17 cellular contexts compared by ENCODE assay signal in the genomic region with DNA sequence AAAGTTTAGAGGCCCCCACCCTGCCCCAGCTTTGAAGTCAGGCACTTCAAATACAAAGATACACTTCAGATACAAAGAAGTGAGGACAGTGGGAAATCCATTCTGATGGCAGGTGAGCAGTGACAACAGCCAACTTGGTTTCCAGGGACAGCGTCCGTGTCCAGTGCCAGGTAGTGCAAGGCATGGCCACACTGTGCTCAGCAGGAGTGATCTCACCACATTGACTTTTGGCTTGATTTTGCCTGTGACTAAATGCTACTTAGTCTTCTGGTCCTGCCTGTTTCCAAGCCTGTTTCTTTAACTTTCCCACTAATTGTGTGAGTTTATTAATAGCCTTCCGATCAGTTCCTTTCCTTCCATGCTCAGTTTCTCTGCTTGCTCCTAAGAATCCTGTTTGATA.
"Had no signal": no experiment of that assay in that cellular context is flagged by ENCODE, and none has a peak within 500 bp of the region (broad histone marks: within the 10 kb centered on the region; RNA-seq: fewer than 3 reads in every experiment).

No MANE protein-coding gene starts in this region.

- H3K27ac ChIP-seq: neural progenitor cell, stomach, testis had no signal

- H3K4me1 Mint-ChIP-seq: activated B cell treated with CpG ODN at 0.5 μM for 24 hours; activated naive CD8-positive, alpha-beta T cell treated with anti-CD3 and anti-CD28 coated beads, Interleukin-2, amount 10 ng/mL, durations not matched to agents 7 days and 5 days; mesothelial cell of epicardium; naive B cell had no signal

- H3K9me3 Mint-ChIP-seq: activated B cell treated with CpG ODN at 0.5 μM for 24 hours; activated naive CD8-positive, alpha-beta T cell treated with anti-CD3 and anti-CD28 coated beads, Interleukin-2, amount 10 ng/mL, durations not matched to agents 7 days and 5 days; mesothelial cell of epicardium; naive B cell; neural progenitor cell had no signal

- H3K36me3 Mint-ChIP-seq: activated naive CD8-positive, alpha-beta T cell treated with anti-CD3 and anti-CD28 coated beads, Interleukin-2, amount 10 ng/mL, durations not matched to agents 7 days and 5 days; mesothelial cell of epicardium; naive B cell; neural progenitor cell had no signal

- H3K36me3 ChIP-seq: esophagus muscularis mucosa, neural progenitor cell, sigmoid colon, stomach had no signal

- H3K27ac Mint-ChIP-seq: activated B cell treated with CpG ODN at 0.5 μM for 24 hours; activated naive CD8-positive, alpha-beta T cell treated with anti-CD3 and anti-CD28 coated beads, Interleukin-2, amount 10 ng/mL, durations not matched to agents 7 days and 5 days; mesothelial cell of epicardium; naive B cell; neural progenitor cell had no signal

- H3K4me3 ChIP-seq: esophagus muscularis mucosa, lung, neural progenitor cell, sigmoid colon, stomach, testis had no signal

- DNase-seq: activated B cell treated with CpG ODN at 0.5 μM for 24 hours; activated CD4-positive, alpha-beta T cell treated with anti-CD3 and anti-CD28 coated beads for 48 hours; activated CD8-positive, alpha-beta memory T cell treated with anti-CD3 and anti-CD28 coated beads, Interleukin-2, amount 50 U/mL, for 48 hours; activated gamma-delta T cell treated with Interleukin-2 at 50 U/mL for 16 hours; activated naive CD8-positive, alpha-beta T cell treated with anti-CD3 and anti-CD28 coated beads, Interleukin-2, amount 10 ng/mL, durations not matched to agents 7 days and 5 days; kidney glomerular epithelial cell; naive B cell; sigmoid colon; stimulated activated CD4-positive, alpha-beta T cell treated with anti-CD3 and anti-CD28 coated beads, Interleukin-12 subunit alpha, Interleukin-12 subunit beta, amount 100 ng/mL, for 4 hours; stimulated activated CD4-positive, alpha-beta T cell treated with anti-CD3 and anti-CD28 coated beads, Interleukin-2, amount 100 ng/mL, for 24 hours; stomach; T-helper 2 cell; testis had no signal

- H3K4me3 Mint-ChIP-seq: activated B cell treated with CpG ODN at 0.5 μM for 24 hours; activated naive CD8-positive, alpha-beta T cell treated with anti-CD3 and anti-CD28 coated beads, Interleukin-2, amount 10 ng/mL, durations not matched to agents 7 days and 5 days; mesothelial cell of epicardium; naive B cell; neural progenitor cell had no signal

- H3K27me3 ChIP-seq: esophagus muscularis mucosa, neural progenitor cell, sigmoid colon, stomach, testis had no signal

- H3K9me3 ChIP-seq: esophagus muscularis mucosa, sigmoid colon, stomach, testis had no signal

- H3K4me1 ChIP-seq: neural progenitor cell, testis had no signal

- H3K27me3 Mint-ChIP-seq: activated naive CD8-positive, alpha-beta T cell treated with anti-CD3 and anti-CD28 coated beads, Interleukin-2, amount 10 ng/mL, durations not matched to agents 7 days and 5 days had no signal
